22 cellular contexts compared by ENCODE assay signal in the genomic region with DNA sequence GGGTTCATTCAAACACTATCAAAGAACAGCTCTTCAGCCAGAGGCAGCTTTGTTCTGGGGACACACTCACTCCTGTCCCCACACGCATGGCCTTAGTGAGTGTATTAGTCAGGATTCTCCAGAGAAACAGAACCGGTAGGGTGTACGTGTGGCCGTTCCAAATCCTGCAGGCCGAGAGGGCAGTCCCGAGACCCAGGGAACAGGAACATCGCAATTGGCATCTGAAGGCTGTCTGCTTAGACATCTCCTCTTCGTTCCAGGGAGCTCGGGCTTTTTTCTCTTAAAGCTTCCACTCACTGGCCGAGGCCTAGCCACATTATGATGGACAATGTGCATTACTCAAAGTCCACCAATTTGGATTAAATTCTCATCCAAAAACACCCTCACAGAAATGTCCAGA.
DNase-seq lines count a peak whose midpoint lies in the region; ATAC-seq and TF ChIP-seq lines count a peak whose summit lies in the region.
"Had no signal": no experiment of that assay in that cellular context is flagged by ENCODE, and none has a peak within 500 bp of the region (broad histone marks: within the 10 kb centered on the region; RNA-seq: fewer than 3 reads in every experiment).

No MANE protein-coding gene starts in this region.

- H4K20me1 ChIP-seq in osteoblast (ENCODE audit: insufficient read depth, low read length): no peaks in the 10 kb centered on the region
- H4K20me1 ChIP-seq: BLaER1 had no signal

- H3K36me3 ChIP-seq in osteoblast (ENCODE audit: insufficient read depth, low read length): no peaks in the 10 kb centered on the region
- H3K36me3 ChIP-seq in vagina: no peaks in the 10 kb centered on the region
- H3K36me3 ChIP-seq: BE2C, BLaER1 had no signal

- peak; percentile 16 for DNase-seq in islet precursor cell
- DNase-seq in osteoblast (ENCODE audit: insufficient read length, low spot score, missing footprints): peak; percentile 59
- peak; percentile 61 to 62 for DNase-seq in vagina (ENCODE audit: extremely low spot score in 2 of 2)
- no peak for DNase-seq in stimulated activated CD4-positive, alpha-beta T cell treated with anti-CD3 and anti-CD28 coated beads, Interleukin-2, amount 100 ng/mL, for 24 hours
- DNase-seq: 8988T; ACHN; BE2C; C1 segment of cervical spinal cord; CD4-positive, alpha-beta memory T cell; CD4-positive, CD25-positive, alpha-beta regulatory T cell; CD8-positive, alpha-beta memory T cell; COR-L47; DMS 273 treated with DMSO at 0.1 percent for 48 hours; DMS153; DMS53; DMS79; DND-41; EL; GDM1 had no signal

- no peak for ATAC-seq in GM21825 (IDR thresholded peaks at IDR 0.05; ENCODE audit: unreplicated experiment)
- ATAC-seq: GM12878 had no signal

- H3K4me2 ChIP-seq in osteoblast (ENCODE audit: insufficient read depth, low read length): no peak overlapping the region

- H3K4me1 ChIP-seq in osteoblast (ENCODE audit: insufficient read depth, low read length) (no peaks in the 10 kb centered on the region), vagina (no peaks in the 10 kb centered on the region)
- H3K4me1 ChIP-seq: BE2C had no signal

- intact Hi-C loops in vagina (cut with DNase I): no loop called here

- H3K9me3 ChIP-seq in osteoblast (ENCODE audit: low read depth, low read length) (peaks cover 2% of the 10 kb centered on the region), vagina (no peaks in the 10 kb centered on the region)
- H3K9me3 ChIP-seq: BE2C, BLaER1 had no signal

- H3K4me3 ChIP-seq in osteoblast (ENCODE audit: insufficient read depth, low read length) (no peak overlapping the region), vagina (no peak overlapping the region)
- H3K4me3 ChIP-seq: BLaER1, GM12878 had no signal

- no peak for TF ChIP-seq POLR2A in vagina (IDR thresholded peaks at IDR 0.05)

- H3K27ac ChIP-seq in osteoblast (ENCODE audit: low read depth, low read length): no peak overlapping the region
- no peak overlapping the region for H3K27ac ChIP-seq in vagina
- H3K27ac ChIP-seq: BLaER1 had no signal

- H3K79me2 ChIP-seq in osteoblast (ENCODE audit: insufficient read depth, low read length): no peaks in the 10 kb centered on the region

- TF ChIP-seq CTCF in osteoblast (IDR thresholded peaks at IDR 0.05; ENCODE audit: extremely low read depth, low read depth, low read length) (no peak), vagina (IDR thresholded peaks at IDR 0.05) (no peak)

- H3K27me3 ChIP-seq in osteoblast (ENCODE audit: insufficient read depth, low read length) (no peaks in the 10 kb centered on the region), vagina (no peaks in the 10 kb centered on the region)
- H3K27me3 ChIP-seq: BE2C, BLaER1 had no signal

- H2AFZ ChIP-seq in osteoblast (ENCODE audit: low read length): no peak overlapping the region

Comparison
In these comparisons a context has a peak if more than half of its experiments do, and no peak if none do; other contexts are left out.
1. DNase-seq: peak in islet precursor cell (single experiment), osteoblast (single experiment) and vagina (2 of 2); none in stimulated activated CD4-positive, alpha-beta T cell treated with anti-CD3 and anti-CD28 coated beads, Interleukin-2, amount 100 ng/mL, for 24 hours (0 of 2).